Comparison of ENCODE assay signal across 5 cellular contexts in the genomic region with DNA sequence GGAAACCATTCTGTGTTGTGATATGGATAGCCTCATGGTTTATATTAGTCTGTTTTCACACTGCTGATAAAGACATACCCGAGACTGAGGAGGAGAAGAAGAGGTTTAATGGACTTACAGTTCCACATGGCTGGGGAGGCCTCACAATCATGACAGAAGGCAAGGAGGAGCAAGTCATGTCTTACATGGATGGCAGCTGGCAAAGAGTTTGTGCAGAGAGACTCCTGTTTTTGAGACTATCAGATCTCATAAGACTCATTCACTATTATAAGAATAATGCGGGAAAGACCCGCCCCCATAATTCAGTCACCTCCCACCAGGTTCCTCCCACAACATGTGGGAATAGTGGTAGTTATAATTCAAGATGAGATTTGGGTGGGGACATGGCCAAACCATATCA. TPM values are rescaled to one million over a fixed set of nuclear protein-coding genes. Genes with fewer than 3 reads are reported as not detected.
DNase-seq lines count a peak whose midpoint lies in the region; ATAC-seq, FAIRE-seq and TF ChIP-seq lines count a peak whose summit lies in the region.
"Not testable (repeated sequence)": the region's sequence is repeated elsewhere in the genome, so short reads cannot be mapped to it uniquely, and the experiment has no call there.

No MANE protein-coding gene starts in this region.

- H3K27me3 Mint-ChIP-seq in T-helper 1 cell treated with Interleukin-12 subunit alpha and Interleukin-12 subunit beta and Interleukin-4 antibody, amounts not matched to agents 30 μg/mL and 1 μg/mL, for 36 hours (ENCODE audit: low read depth); activated T-cell treated with anti-CD3 and anti-CD28 coated beads, Interleukin-2, amount 50 U/mL, for 24 hours; glutamatergic neuron (ENCODE audit: unreplicated experiment); osteocyte (ENCODE audit: unreplicated experiment): not testable (repeated sequence)

- H3K27ac Mint-ChIP-seq in T-helper 1 cell treated with Interleukin-12 subunit alpha and Interleukin-12 subunit beta and Interleukin-4 antibody, amounts not matched to agents 30 μg/mL and 1 μg/mL, for 36 hours; osteocyte (ENCODE audit: unreplicated experiment): not testable (repeated sequence)
- H3K27ac Mint-ChIP-seq in activated T-cell treated with anti-CD3 and anti-CD28 coated beads, Interleukin-2, amount 50 U/mL, for 24 hours = peak overlapping the region; percentile 0
- peak overlapping the region; percentile 34 for H3K27ac Mint-ChIP-seq in glutamatergic neuron (ENCODE audit: unreplicated experiment)

- BruUV-seq in K562 (replicated peaks; lab: Mats Ljungman, UMichigan) = not testable (repeated sequence)

- not testable (repeated sequence) for DNase-seq in activated T-cell treated with anti-CD3 and anti-CD28 coated beads, Interleukin-2, amount 50 U/mL, for 24 hours; K562 (ENCODE audit: extremely low read depth in 1 of 4, low spot score in 3 of 4); glutamatergic neuron
- DNase-seq in osteocyte (ENCODE audit: extremely low spot score, unreplicated experiment) = peak; percentile 15

- H3K4me2 ChIP-seq in K562 (ENCODE audit: insufficient read depth, low read length) = not testable (repeated sequence)

- not testable (repeated sequence) for H3K9me1 ChIP-seq in K562 (ENCODE audit: control insufficient read depth, insufficient read depth, low read length)

- POLR2A ChIA-PET in K562 (lab: Yijun Ruan, JAX) = not testable (repeated sequence)

- H3K9ac ChIP-seq in K562 (ENCODE audit: insufficient read depth in 1 of 2, low read depth in 2 of 2, low read length in 2 of 2) = not testable (repeated sequence)

- ATAC-seq in K562 = not testable (repeated sequence)

- TF ChIP-seq POLR2A in K562 (conservative IDR thresholded peaks at IDR 0.05) = not testable (repeated sequence)

- not testable (repeated sequence) for H3K27ac ChIP-seq in K562 (ENCODE audit: extremely low read depth, low read depth, low read length)

- H3K36me3 Mint-ChIP-seq in T-helper 1 cell treated with Interleukin-12 subunit alpha and Interleukin-12 subunit beta and Interleukin-4 antibody, amounts not matched to agents 30 μg/mL and 1 μg/mL, for 36 hours (ENCODE audit: low read depth) = peaks cover 58% of the 10 kb centered on the region
- H3K36me3 Mint-ChIP-seq in activated T-cell treated with anti-CD3 and anti-CD28 coated beads, Interleukin-2, amount 50 U/mL, for 24 hours (ENCODE audit: low read depth) = peaks cover 92% of the 10 kb centered on the region
- H3K36me3 Mint-ChIP-seq in glutamatergic neuron (ENCODE audit: unreplicated experiment) (peaks cover 41% of the 10 kb centered on the region), osteocyte (ENCODE audit: unreplicated experiment) (peaks cover 64% of the 10 kb centered on the region)

- not testable (repeated sequence) for H3K79me2 ChIP-seq in K562 (ENCODE audit: control insufficient read depth, insufficient read depth, low read length)

- peak overlapping the region; percentile 16 for H3K4me3 Mint-ChIP-seq in T-helper 1 cell treated with Interleukin-12 subunit alpha and Interleukin-12 subunit beta and Interleukin-4 antibody, amounts not matched to agents 30 μg/mL and 1 μg/mL, for 36 hours
- not testable (repeated sequence) for H3K4me3 Mint-ChIP-seq in activated T-cell treated with anti-CD3 and anti-CD28 coated beads, Interleukin-2, amount 50 U/mL, for 24 hours; glutamatergic neuron (ENCODE audit: unreplicated experiment); osteocyte (ENCODE audit: unreplicated experiment)

- CTCF ChIA-PET in K562 (lab: Yijun Ruan, JAX; ENCODE audit: low intra/inter-chr PET ratio) = not testable (repeated sequence)

- intact Hi-C loops in K562 (cut with micrococcal nuclease) = not testable (repeated sequence)

- in situ Hi-C loops in K562 (cut with MboI) = not testable (repeated sequence)

- not testable (repeated sequence) for FAIRE-seq in K562 (lab: Jason Lieb, UNC)

- H3K36me3 ChIP-seq in K562 (ENCODE audit: control insufficient read depth, insufficient read depth, low read length) = peaks cover 88% of the 10 kb centered on the region

- not testable (repeated sequence) for H3K27me3 ChIP-seq in K562 (ENCODE audit: control insufficient read depth in 2 of 2, insufficient read depth in 2 of 2, low read length in 2 of 2)

- peaks cover 24% of the 10 kb centered on the region for H3K9me3 ChIP-seq in K562 (replicated peaks; ENCODE audit: control insufficient read depth, insufficient read depth, low read depth, low read length)

- TF ChIP-seq EP300 in K562 (IDR thresholded peaks at IDR 0.05; ENCODE audit: low read length) = not testable (repeated sequence)

- H3K4me3 ChIP-seq in K562 = not testable (repeated sequence)

- not testable (repeated sequence) for TF ChIP-seq RAD21 in K562 (CRISPR knock-in tag; conservative IDR thresholded peaks at IDR 0.05 in 1 of 2, IDR thresholded peaks at IDR 0.05 in 1 of 2)

- not testable (repeated sequence) for TF ChIP-seq CTCF in K562 (IDR thresholded peaks at IDR 0.05 in 2 of 3, conservative IDR thresholded peaks at IDR 0.05 in 1 of 3; ENCODE audit: insufficient read depth in 2 of 3, low read depth in 1 of 3, low read length in 3 of 3); glutamatergic neuron (IDR thresholded peaks at IDR 0.05; ENCODE audit: partially characterized antibody, unreplicated experiment); osteocyte (IDR thresholded peaks at IDR 0.05)

- 100% methylated on average over 3 of the region's 3 CpGs for WGBS in K562 (ENCODE audit: insufficient coverage, low coverage, missing lambda C conversion rate)

- H4K20me1 ChIP-seq in K562 (replicated peaks; ENCODE audit: control insufficient read depth, insufficient read depth, low read length) = not testable (repeated sequence)

- not testable (repeated sequence) for H2AFZ ChIP-seq in K562 (ENCODE audit: low read depth, low read length)

- peaks cover 15% of the 10 kb centered on the region for H3K9me3 Mint-ChIP-seq in T-helper 1 cell treated with Interleukin-12 subunit alpha and Interleukin-12 subunit beta and Interleukin-4 antibody, amounts not matched to agents 30 μg/mL and 1 μg/mL, for 36 hours
- not testable (repeated sequence) for H3K9me3 Mint-ChIP-seq in activated T-cell treated with anti-CD3 and anti-CD28 coated beads, Interleukin-2, amount 50 U/mL, for 24 hours; osteocyte (ENCODE audit: unreplicated experiment)
- peaks cover 21% of the 10 kb centered on the region for H3K9me3 Mint-ChIP-seq in glutamatergic neuron (ENCODE audit: unreplicated experiment)

- not testable (repeated sequence) for H3K4me1 ChIP-seq in K562 (replicated peaks in 1 of 2; ENCODE audit: control insufficient read depth in 2 of 2, insufficient read depth in 2 of 2, low read length in 2 of 2)

- H3K4me1 Mint-ChIP-seq in T-helper 1 cell treated with Interleukin-12 subunit alpha and Interleukin-12 subunit beta and Interleukin-4 antibody, amounts not matched to agents 30 μg/mL and 1 μg/mL, for 36 hours (ENCODE audit: low read depth); activated T-cell treated with anti-CD3 and anti-CD28 coated beads, Interleukin-2, amount 50 U/mL, for 24 hours (ENCODE audit: low read depth); glutamatergic neuron (ENCODE audit: low read depth, unreplicated experiment); osteocyte (ENCODE audit: unreplicated experiment): not testable (repeated sequence)

TF ChIP-seq in K562, 482 proteins besides CTCF, POLR2A, EP300 and RAD21:
- TF ChIP-seq ZNF431 (CRISPR knock-in tag; IDR thresholded peaks at IDR 0.05) = peak; percentile 97

RNA-seq across cellular contexts. Expression of gene SFSWAP, which starts 31.9 kb away (rescaled TPM):
- total RNA-seq in K562 (2011; cell fraction: chromatin; rRNA removed; ENCODE audit: low replicate concordance) = 141 and 174 TPM in 2 replicates
- 69.2 and 73.8 TPM in 2 replicates for total RNA-seq in K562 (2011; cell fraction: nucleolus; rRNA removed)
- total RNA-seq in K562 (2011; cell fraction: nucleoplasm; rRNA removed) = 106 and 133 TPM in 2 replicates
- total RNA-seq in K562 (2014; rRNA removed) (47.5 and 53.4 TPM in 2 replicates), K562 (2014; rRNA removed; fragmentation: Illumina TruSeq; extraction: Trizol) (21.9 and 23.4 TPM in 2 replicates), K562 (2015; rRNA removed; fragmentation: Illumina TruSeq; extraction: Trizol) (31.0 and 32.6 TPM in 2 replicates), K562 (2021) (57.3 and 60.4 TPM in 2 replicates), glutamatergic neuron (ENCODE audit: unreplicated experiment) (81.2 TPM), osteocyte (48.0 and 51.3 TPM in 2 replicates)
- polyA plus RNA-seq in K562 (2011; rRNA removed) (17.4 and 33.1 TPM in 2 replicates), K562 (2014; fragmentation: Illumina TruSeq; extraction: Trizol) (47.9 and 49.4 TPM in 2 replicates), K562 (2014; fragmentation: Nextera tagmentation; extraction: Ambion mirVana) (1 to 10 TPM; 2.4 to 2.8 TPM), K562 (2014; rRNA removed) (36.2 and 42.4 TPM in 2 replicates)
- 17.2 and 28.4 TPM in 2 replicates for polyA plus RNA-seq in K562 (2011; cell fraction: cytosol; rRNA removed)
- 104 and 135 TPM in 2 replicates for polyA plus RNA-seq in K562 (2011; cell fraction: nucleus; rRNA removed)
- polyA plus RNA-seq in K562 (2012) = 26.3 and 38.9 TPM in 2 replicates
- polyA minus RNA-seq in K562 (2011; rRNA and poly(A)+ RNA removed) = 24.6 and 36.6 TPM in 2 replicates
- 18.6 and 35.6 TPM in 2 replicates for polyA minus RNA-seq in K562 (2011; cell fraction: cytosol; rRNA and poly(A)+ RNA removed)
- polyA minus RNA-seq in K562 (2011; cell fraction: nucleus; rRNA and poly(A)+ RNA removed) = 50.4 and 79.0 TPM in 2 replicates
